31 cellular contexts compared by ENCODE assay signal in the genomic region with DNA sequence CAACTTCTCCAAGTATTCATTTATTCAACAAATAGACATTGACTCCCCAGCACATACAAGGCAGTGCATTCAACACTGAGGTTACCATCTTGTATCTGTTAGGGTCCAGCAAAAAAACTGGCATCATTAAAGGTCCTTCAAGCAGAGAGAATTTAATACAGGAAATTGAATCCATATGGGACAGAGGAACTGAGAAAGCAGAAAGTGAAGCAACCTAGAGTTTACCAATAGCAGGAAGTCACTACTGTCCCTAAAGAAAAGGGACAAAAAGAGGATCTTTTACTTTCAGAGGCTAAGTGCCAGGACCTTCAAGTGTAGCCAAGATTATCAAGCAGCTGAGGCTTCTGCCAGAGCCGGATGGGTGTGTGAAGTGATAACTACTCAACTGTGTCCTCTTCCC.
DNase-seq lines count a peak whose midpoint lies in the region; ATAC-seq and TF ChIP-seq lines count a peak whose summit lies in the region.
"Had no signal": no experiment of that assay in that cellular context is flagged by ENCODE, and none has a peak within 500 bp of the region (broad histone marks: within the 10 kb centered on the region; RNA-seq: fewer than 3 reads in every experiment).

No MANE protein-coding gene starts in this region.

- no peak overlapping the region for H3K27ac Mint-ChIP-seq in endodermal cell
- H3K27ac Mint-ChIP-seq in osteocyte (ENCODE audit: unreplicated experiment) = no peak overlapping the region
- H3K27ac Mint-ChIP-seq in CD8-positive, alpha-beta T cell = no peak overlapping the region
- H3K27ac Mint-ChIP-seq: activated naive CD8-positive, alpha-beta T cell treated with anti-CD3 and anti-CD28 coated beads for 36 hours; CD4-positive, CD25-positive, alpha-beta regulatory T cell; memory B cell; type B pancreatic cell had no signal

- peaks cover 2% of the 10 kb centered on the region for H3K27me3 Mint-ChIP-seq in endodermal cell (ENCODE audit: insufficient read depth)
- no peaks in the 10 kb centered on the region for H3K27me3 Mint-ChIP-seq in osteocyte (ENCODE audit: unreplicated experiment)
- no peaks in the 10 kb centered on the region for H3K27me3 Mint-ChIP-seq in CD8-positive, alpha-beta T cell (ENCODE audit: low read depth)
- H3K27me3 Mint-ChIP-seq: CD4-positive, CD25-positive, alpha-beta regulatory T cell; memory B cell; type B pancreatic cell had no signal

- ATAC-seq in Right ventricle myocardium superior (ENCODE audit: poor library complexity) = no peak
- no peak for ATAC-seq in CD8-positive, alpha-beta T cell
- ATAC-seq in GM19328 (IDR thresholded peaks at IDR 0.05; ENCODE audit: unreplicated experiment) = no peak
- ATAC-seq: gastrocnemius medialis, PC-3, right lobe of liver had no signal

- WGBS in endodermal cell (ENCODE audit: insufficient coverage in 1 of 2, insufficient read length in 1 of 2), 2 experiments = 92% methylated on average over 1 of the region's 1 CpG; no CpG with 5 or more reads in 1 of the 2 experiments

- peak overlapping the region; percentile 55 for H3K27ac ChIP-seq in left ventricle myocardium inferior (replicated peaks)
- H3K27ac ChIP-seq in endodermal cell (ENCODE audit: low read depth, low read length) = no peak overlapping the region
- H3K27ac ChIP-seq in tibial artery = no peak overlapping the region
- H3K27ac ChIP-seq in CD8-positive, alpha-beta T cell (ENCODE audit: low read depth, low read length) = no peak overlapping the region
- H3K27ac ChIP-seq: ascending aorta, cardiac muscle cell, right lobe of liver, SJCRH30 had no signal

- POLR2A ChIA-PET in CD8-positive, alpha-beta T cell (lab: Charles Lee) = no interaction called here

- H3K4me3 Mint-ChIP-seq in endodermal cell (no peak overlapping the region), osteocyte (ENCODE audit: unreplicated experiment) (no peak overlapping the region)
- no peak overlapping the region for H3K4me3 Mint-ChIP-seq in CD8-positive, alpha-beta T cell
- H3K4me3 Mint-ChIP-seq: activated naive CD8-positive, alpha-beta T cell treated with anti-CD3 and anti-CD28 coated beads for 36 hours; CD4-positive, CD25-positive, alpha-beta regulatory T cell; memory B cell; type B pancreatic cell had no signal

- peaks cover 18% of the 10 kb centered on the region for H3K9me3 ChIP-seq in left ventricle myocardium inferior (replicated peaks)
- no peaks in the 10 kb centered on the region for H3K9me3 ChIP-seq in endodermal cell (ENCODE audit: control insufficient read depth, low read length)
- peaks cover 0 to 9% (median 6%) of the 10 kb centered on the region in 3 donors for H3K9me3 ChIP-seq in tibial artery
- no peaks in the 10 kb centered on the region for H3K9me3 ChIP-seq in CD8-positive, alpha-beta T cell (ENCODE audit: low read length)
- H3K9me3 ChIP-seq: ascending aorta, right lobe of liver, SJCRH30 had no signal

- intact Hi-C loops in left ventricle myocardium inferior (cut with micrococcal nuclease) (no loop called here), Right ventricle myocardium superior (cut with DNase I) (no loop called here), tibial artery (cut with DNase I; ENCODE audit: low total_unique reads) (no loop called here)
- intact Hi-C loops in CD8-positive, alpha-beta T cell (cut with DNase I, micrococcal nuclease) = no loop called here

- H3K36me3 ChIP-seq in left ventricle myocardium inferior = no peaks in the 10 kb centered on the region
- no peaks in the 10 kb centered on the region for H3K36me3 ChIP-seq in endodermal cell (ENCODE audit: control insufficient read depth, insufficient read depth, low read length)
- no peaks in the 10 kb centered on the region for H3K36me3 ChIP-seq in tibial artery
- H3K36me3 ChIP-seq in CD8-positive, alpha-beta T cell (ENCODE audit: insufficient read depth, low read length) = no peaks in the 10 kb centered on the region
- H3K36me3 ChIP-seq: ascending aorta, cardiac muscle cell, gastrocnemius medialis, right lobe of liver, SJCRH30 had no signal

- H3K9ac ChIP-seq in endodermal cell (ENCODE audit: extremely low read depth, low read length, poor library complexity, severe bottlenecking) = no peak overlapping the region

- peaks cover 4% of the 10 kb centered on the region for H3K4me1 Mint-ChIP-seq in endodermal cell
- H3K4me1 Mint-ChIP-seq in osteocyte (ENCODE audit: unreplicated experiment) = peaks cover 17% of the 10 kb centered on the region
- no peaks in the 10 kb centered on the region for H3K4me1 Mint-ChIP-seq in CD8-positive, alpha-beta T cell (ENCODE audit: low read depth)
- H3K4me1 Mint-ChIP-seq: activated naive CD8-positive, alpha-beta T cell treated with anti-CD3 and anti-CD28 coated beads for 36 hours; CD4-positive, CD25-positive, alpha-beta regulatory T cell; memory B cell had no signal

- CTCF ChIA-PET in CD8-positive, alpha-beta T cell (lab: Charles Lee) = no interaction called here

- H3K4me1 ChIP-seq in left ventricle myocardium inferior (peaks cover 23% of the 10 kb centered on the region), endodermal cell (ENCODE audit: control insufficient read depth, insufficient read depth, low read length) (peaks cover 3% of the 10 kb centered on the region), tibial artery (no peaks in the 10 kb centered on the region)
- no peaks in the 10 kb centered on the region for H3K4me1 ChIP-seq in CD8-positive, alpha-beta T cell (ENCODE audit: insufficient read depth, low read length)
- H3K4me1 ChIP-seq: ascending aorta, gastrocnemius medialis, SJCRH30 had no signal

- TF ChIP-seq CTCF in left ventricle myocardium inferior (IDR thresholded peaks at IDR 0.05; ENCODE audit: borderline replicate concordance) = no peak
- no peak for TF ChIP-seq CTCF in NB4 (IDR thresholded peaks at IDR 0.05; ENCODE audit: low read depth, low read length)
- no peak for TF ChIP-seq CTCF in endodermal cell (conservative IDR thresholded peaks at IDR 0.05)
- TF ChIP-seq CTCF in osteocyte (IDR thresholded peaks at IDR 0.05) = no peak
- TF ChIP-seq CTCF in tibial artery (IDR thresholded peaks at IDR 0.05) = no peak
- no peak for TF ChIP-seq CTCF in CD8-positive, alpha-beta T cell (IDR thresholded peaks at IDR 0.05)

- no peak for TF ChIP-seq POLR2A in NB4 (IDR thresholded peaks at IDR 0.05; ENCODE audit: extremely low read depth, insufficient read length)

- peaks cover 15% of the 10 kb centered on the region for H3K9me3 Mint-ChIP-seq in endodermal cell
- H3K9me3 Mint-ChIP-seq in osteocyte (ENCODE audit: unreplicated experiment) = peaks cover 12% of the 10 kb centered on the region
- peaks cover 14% of the 10 kb centered on the region for H3K9me3 Mint-ChIP-seq in CD8-positive, alpha-beta T cell

- DNase-seq in left ventricle myocardium inferior (no peak), Right ventricle myocardium superior (no peak), NB4 (ENCODE audit: low read depth) (peak; percentile 13), endodermal cell (peak; percentile 22), osteocyte (ENCODE audit: extremely low spot score, unreplicated experiment) (no peak), tibial artery (no peak)
- no peak for DNase-seq in CD8-positive, alpha-beta T cell
- DNase-seq: activated CD4-positive, alpha-beta T cell treated with anti-CD3 and anti-CD28 coated beads for 1 hour; activated effector memory CD4-positive, alpha-beta T cell treated with anti-CD3 and anti-CD28 coated beads, Interleukin-2, amount 50 U/mL, for 16 hours; activated naive CD8-positive, alpha-beta T cell treated with anti-CD3 and anti-CD28 coated beads for 36 hours; CD4-positive, CD25-positive, alpha-beta regulatory T cell; effector memory CD4-positive, alpha-beta T cell; erythroblast; gastrocnemius medialis; H7; hippocampal formation; left cardiac atrium; NCI-H146; NCI-H2107; PC-3; right lobe of liver; SJCRH30; stimulated activated CD4-positive, alpha-beta T cell treated with anti-CD3 and anti-CD28 coated beads, Interleukin-12 subunit alpha, Interleukin-12 subunit beta, amount 100 ng/mL, for 4 hours; stimulated activated CD4-positive, alpha-beta T cell treated with anti-CD3 and anti-CD28 coated beads, Interleukin-4, amount 100 ng/mL, for 1 hour; T-helper 1 cell had no signal

- H3K4me3 ChIP-seq in left ventricle myocardium inferior (no peak overlapping the region), NB4 (ENCODE audit: low read depth, low read length) (no peak overlapping the region), endodermal cell (ENCODE audit: low read length) (no peak overlapping the region), tibial artery (no peak overlapping the region)
- no peak overlapping the region for H3K4me3 ChIP-seq in CD8-positive, alpha-beta T cell (ENCODE audit: low read depth, low read length)
- H3K4me3 ChIP-seq: ascending aorta, cardiac muscle cell, coronary artery, gastrocnemius medialis, right lobe of liver, SJCRH30 had no signal

- H3K36me3 Mint-ChIP-seq in endodermal cell (ENCODE audit: low read depth) = no peaks in the 10 kb centered on the region
- no peaks in the 10 kb centered on the region for H3K36me3 Mint-ChIP-seq in osteocyte (ENCODE audit: unreplicated experiment)
- H3K36me3 Mint-ChIP-seq in CD8-positive, alpha-beta T cell = no peaks in the 10 kb centered on the region
- H3K36me3 Mint-ChIP-seq: activated naive CD8-positive, alpha-beta T cell treated with anti-CD3 and anti-CD28 coated beads for 36 hours; CD4-positive, CD25-positive, alpha-beta regulatory T cell; memory B cell; type B pancreatic cell had no signal

- H3K27me3 ChIP-seq in left ventricle myocardium inferior (ENCODE audit: low read depth) (no peaks in the 10 kb centered on the region), endodermal cell (ENCODE audit: control insufficient read depth, insufficient read depth, low read length, poor library complexity, severe bottlenecking) (no peaks in the 10 kb centered on the region), tibial artery (no peaks in the 10 kb centered on the region)
- H3K27me3 ChIP-seq in CD8-positive, alpha-beta T cell (ENCODE audit: insufficient read depth, low read length) = no peaks in the 10 kb centered on the region
- H3K27me3 ChIP-seq: ascending aorta, cardiac muscle cell, gastrocnemius medialis, right lobe of liver, SJCRH30 had no signal

Comparison
In these comparisons a context has a peak if more than half of its experiments do, and no peak if none do; other contexts are left out.
1. DNase-seq: peak in NB4 (single experiment) and endodermal cell (single experiment); none in left ventricle myocardium inferior (single experiment), Right ventricle myocardium superior (single experiment), osteocyte (single experiment), tibial artery (0 of 2) and CD8-positive, alpha-beta T cell (0 of 7).